8 cellular contexts compared by ENCODE assay signal in genomic region chr2:233832869-233833812, GRCh38. TPM values are rescaled to one million over a fixed set of nuclear protein-coding genes. Genes with fewer than 3 reads are reported as not detected.
DNase-seq lines count a peak whose midpoint lies in the region; ATAC-seq, FAIRE-seq and TF ChIP-seq lines count a peak whose summit lies in the region.

No MANE protein-coding gene starts in this region.

- CTCF ChIA-PET in A549 (lab: Yijun Ruan, JAX) = interaction anchor here (0.6 to 4.8 kb wide), 88 partner anchors 9 to 581 kb away, joined by 3 to 83 read pairs (median 4); partner anchors contain the start of genes UGT1A1 and UGT1A4

- H3K4me1 ChIP-seq in A549 = peaks cover 75% of the 10 kb centered on the region
- H3K4me1 ChIP-seq in OCI-LY1 (ENCODE audit: insufficient read depth, low read length, severe bottlenecking) = peaks cover 23% of the 10 kb centered on the region

- H3K4me3 ChIP-seq in A549 = no peak overlapping the region
- no peak overlapping the region for H3K4me3 ChIP-seq in OCI-LY1 (ENCODE audit: low read depth, low read length, poor library complexity, severe bottlenecking)

- H3K79me2 ChIP-seq in OCI-LY1 (ENCODE audit: insufficient read depth, low read length) = peaks cover 8% of the 10 kb centered on the region

- TF ChIP-seq RAD21 in A549 (conservative IDR thresholded peaks at IDR 0.05 in 1 of 2, IDR thresholded peaks at IDR 0.05 in 1 of 2) = peak; percentile 92 to 99

- FAIRE-seq in A549 (lab: Jason Lieb, UNC) = peak; percentile 72

- H3K4me2 ChIP-seq in A549 (peak overlapping the region; percentile 54), OCI-LY1 (ENCODE audit: low read length) (no peak overlapping the region)

- no peak overlapping the region for H3K4me3 Mint-ChIP-seq in stimulated activated naive B cell treated with anti-CD40 and anti-IgM and Interleukin-4, amounts not matched to agents 10 μg/mL and 1 μg/mL and 100 μg/mL, for 72 hours

- no peak overlapping the region for H2AFZ ChIP-seq in OCI-LY1 (ENCODE audit: low read length)

- no peaks in the 10 kb centered on the region for H3F3A ChIP-seq in OCI-LY1 (ENCODE audit: insufficient read depth, low read length)

- no peaks in the 10 kb centered on the region for H3K27me3 ChIP-seq in OCI-LY1 (ENCODE audit: insufficient read depth, low read length)

- H3K9ac ChIP-seq in OCI-LY1 (ENCODE audit: low read length) = no peak overlapping the region

- no peaks in the 10 kb centered on the region for H3K9me3 Mint-ChIP-seq in stimulated activated naive B cell treated with anti-CD40 and anti-IgM and Interleukin-4, amounts not matched to agents 10 μg/mL and 1 μg/mL and 100 μg/mL, for 72 hours

- DNase-seq in A549 (ENCODE audit: low read depth in 1 of 2, low spot score in 1 of 2) (peak; percentile 93 to 97), fibroblast of peridontal ligament (ENCODE audit: extremely low read depth) (peak; percentile 74)
- no peak for DNase-seq in stimulated activated naive B cell treated with anti-CD40 and anti-IgM and Interleukin-4, amounts not matched to agents 10 μg/mL and 1 μg/mL and 100 μg/mL, for 72 hours
- DNase-seq in effector CD8-positive, alpha-beta T cell (lab: John Stamatoyannopoulos, UW) = no peak

- peaks cover 0 to 7% of the 10 kb centered on the region in 2 donors for H3K4me1 Mint-ChIP-seq in stimulated activated naive B cell treated with anti-CD40 and anti-IgM and Interleukin-4, amounts not matched to agents 10 μg/mL and 1 μg/mL and 100 μg/mL, for 72 hours

- POLR2A ChIA-PET in A549 (lab: Yijun Ruan, JAX) = interaction anchor here (0.6 to 2.0 kb wide), 12 partner anchors 69 to 580 kb away, joined by 3 to 11 read pairs (median 6); no protein-coding TSS in a partner anchor

- H3K9me3 ChIP-seq in A549 (no peaks in the 10 kb centered on the region), OCI-LY1 (ENCODE audit: low read length) (no peaks in the 10 kb centered on the region)

- no peaks in the 10 kb centered on the region for H4K20me1 ChIP-seq in OCI-LY1 (ENCODE audit: insufficient read depth, low read length)

- H3K27me3 Mint-ChIP-seq in stimulated activated naive B cell treated with anti-CD40 and anti-IgM and Interleukin-4, amounts not matched to agents 10 μg/mL and 1 μg/mL and 100 μg/mL, for 72 hours = no peaks in the 10 kb centered on the region

- H3K27ac ChIP-seq in A549 = peak overlapping the region; percentile 91 to 93
- peak overlapping the region; percentile 3 for H3K27ac ChIP-seq in OCI-LY1 (ENCODE audit: low read depth, low read length, poor library complexity, severe bottlenecking)

- no peaks in the 10 kb centered on the region for H3K9me2 ChIP-seq in OCI-LY1 (ENCODE audit: low read depth, low read length)

- 6% methylated on average over 18 of the region's 19 CpGs for WGBS in A549 (ENCODE audit: missing lambda C conversion rate)

- ATAC-seq in A549 (peak; percentile 83 to 92), GM21447 (IDR thresholded peaks at IDR 0.05; ENCODE audit: unreplicated experiment) (no peak), GM19452 (IDR thresholded peaks at IDR 0.05; ENCODE audit: unreplicated experiment) (no peak)
- ATAC-seq in stimulated activated naive B cell treated with anti-CD40 and anti-IgM and Interleukin-4, amounts not matched to agents 10 μg/mL and 1 μg/mL and 100 μg/mL, for 72 hours (replicated peaks) = peak in 1 of 2 donors; percentile 36

- no peak for TF ChIP-seq POLR2A in A549 (IDR thresholded peaks at IDR 0.05; ENCODE audit: low read length)

- H3K27ac Mint-ChIP-seq in stimulated activated naive B cell treated with anti-CD40 and anti-IgM and Interleukin-4, amounts not matched to agents 10 μg/mL and 1 μg/mL and 100 μg/mL, for 72 hours = peak overlapping the region; percentile 7

- H3K36me3 Mint-ChIP-seq in stimulated activated naive B cell treated with anti-CD40 and anti-IgM and Interleukin-4, amounts not matched to agents 10 μg/mL and 1 μg/mL and 100 μg/mL, for 72 hours = peaks cover 0 to 4% of the 10 kb centered on the region in 2 donors

- TF ChIP-seq EP300 in A549 (IDR thresholded peaks at IDR 0.05) = peak; percentile 19 to 53; a peak in 2 of 5 replicates

- H3K36me3 ChIP-seq in OCI-LY1 (ENCODE audit: insufficient read depth, low read length) = peaks cover 43% of the 10 kb centered on the region

- TF ChIP-seq CTCF in A549 (IDR thresholded peaks at IDR 0.05) (peak; percentile 89), GM12873 (IDR thresholded peaks at IDR 0.05; ENCODE audit: insufficient read depth, low read depth, low read length, missing control alignments) (peak; percentile 41), OCI-LY1 (IDR thresholded peaks at IDR 0.05; ENCODE audit: low read length) (peak; percentile 46)

TF ChIP-seq in A549, 52 proteins besides CTCF, POLR2A, EP300 and RAD21 (continues in another document):
- TF ChIP-seq TP53 (CRISPR knock-in tag; IDR thresholded peaks at IDR 0.05) = peak; percentile 6; the same call in 1 of the 2 replicates
- no peak for TF ChIP-seq SREBF2 (IDR thresholded peaks at IDR 0.05)
- peak; percentile 42; the same call in 1 of the 2 replicates for TF ChIP-seq HOXB5 (CRISPR knock-in tag; IDR thresholded peaks at IDR 0.05)
- TF ChIP-seq PBX3 (IDR thresholded peaks at IDR 0.05) = peak; percentile 80; the same call in 1 of the 2 replicates
- TF ChIP-seq POLR2AphosphoS2 (conservative IDR thresholded peaks at IDR 0.05; ENCODE audit: low read length) = peak; percentile 84
- peak; percentile 32; the same call in 1 of the 2 replicates for TF ChIP-seq HOXB13 (CRISPR knock-in tag; IDR thresholded peaks at IDR 0.05; ENCODE audit: low read depth)
- TF ChIP-seq NFE2L2 (conservative IDR thresholded peaks at IDR 0.05; ENCODE audit: low read length) = no peak; the same call in 1 of the 2 replicates
- TF ChIP-seq MYC (IDR thresholded peaks at IDR 0.05; ENCODE audit: borderline replicate concordance, low read length) = peak; percentile 94
- TF ChIP-seq JUN (IDR thresholded peaks at IDR 0.05) = peak; percentile 6 to 31; a peak in 1 of 5 replicates
- no peak for TF ChIP-seq TFCP2L1 (CRISPR knock-in tag; IDR thresholded peaks at IDR 0.05)
- peak; percentile 87 for TF ChIP-seq MAX (IDR thresholded peaks at IDR 0.05)
- no peak for TF ChIP-seq ESRRA (IDR thresholded peaks at IDR 0.05; ENCODE audit: borderline replicate concordance, low read length)
- peak; percentile 25 for TF ChIP-seq CHD2 (IDR thresholded peaks at IDR 0.05; ENCODE audit: low read length, partially characterized antibody)
- no peak for TF ChIP-seq FOXS1 (CRISPR knock-in tag; IDR thresholded peaks at IDR 0.05)
- peak; percentile 57; the same call in 1 of the 2 replicates for TF ChIP-seq ATOH8 (CRISPR knock-in tag; IDR thresholded peaks at IDR 0.05; ENCODE audit: low read depth)
- peak; percentile 80 for TF ChIP-seq RARB (CRISPR knock-in tag; IDR thresholded peaks at IDR 0.05)
- no peak for TF ChIP-seq BHLHE40 (IDR thresholded peaks at IDR 0.05; ENCODE audit: low read depth, low read length)
- no peak for TF ChIP-seq HDAC2 (IDR thresholded peaks at IDR 0.05)
- peak; percentile 93 for TF ChIP-seq SMC3 (IDR thresholded peaks at IDR 0.05)
- no peak for TF ChIP-seq GATA3 (IDR thresholded peaks at IDR 0.05; ENCODE audit: borderline replicate concordance)
- peak; percentile 83 for TF ChIP-seq HOXA7 (CRISPR knock-in tag; IDR thresholded peaks at IDR 0.05)
- TF ChIP-seq BCL3 (IDR thresholded peaks at IDR 0.05) = no peak; the same call in 2 of the 3 replicates
- no peak for TF ChIP-seq FOSL2 (IDR thresholded peaks at IDR 0.05)
- TF ChIP-seq FOSL2 (CRISPR knock-in tag; IDR thresholded peaks at IDR 0.05) = peak; percentile 49

RNA-seq across cellular contexts. Expression of gene HJURP, which starts 21.2 kb away (rescaled TPM):
- polyA plus RNA-seq in A549 (2011; rRNA removed) (111 and 119 TPM in 2 replicates), A549 (2017; fragmentation: RNase III; extraction: RNeasy Plus Mini Kit Qiagen cat#74134 plus additional on column Dnase treatment) (102 to 109 TPM (median 103 TPM) in 3 replicates)
- polyA plus RNA-seq in A549 (2012; cell fraction: cytosol; rRNA removed) = 118 and 128 TPM in 2 replicates
- 310 and 320 TPM in 2 replicates for polyA plus RNA-seq in A549 (2012; cell fraction: nucleus; rRNA removed)
- 230 and 268 TPM in 2 replicates for polyA minus RNA-seq in A549 (2011; rRNA and poly(A)+ RNA removed)

RNA-seq across cellular contexts. Expression of gene MROH2A, which starts 55.0 kb away (rescaled TPM):
- 0.63 and 0.71 TPM in 2 replicates for polyA plus RNA-seq in A549 (2011; rRNA removed)
- polyA plus RNA-seq in A549 (2012; cell fraction: cytosol; rRNA removed) = 0.25 and 0.26 TPM in 2 replicates
- polyA plus RNA-seq in A549 (2012; cell fraction: nucleus; rRNA removed) = 0.30 and 0.58 TPM in 2 replicates
- polyA plus RNA-seq in A549 (2017; fragmentation: RNase III; extraction: RNeasy Plus Mini Kit Qiagen cat#74134 plus additional on column Dnase treatment) = 0.04 to 0.28 TPM (median 0.10 TPM) in 3 replicates
- 0.54 TPM in 1 of 2 replicates, not detected in the other for polyA minus RNA-seq in A549 (2011; rRNA and poly(A)+ RNA removed)

Comparison
In these comparisons a context has a peak if more than half of its experiments do, and no peak if none do; other contexts are left out.
1. ATAC-seq: peak in A549 (2 of 2); none in GM21447 (single experiment) and GM19452 (single experiment).
2. DNase-seq: peak in A549 (2 of 2) and fibroblast of peridontal ligament (single experiment); none in stimulated activated naive B cell treated with anti-CD40 and anti-IgM and Interleukin-4, amounts not matched to agents 10 μg/mL and 1 μg/mL and 100 μg/mL, for 72 hours (single experiment) and effector CD8-positive, alpha-beta T cell (single experiment).
3. Peak in every context shown above with its lines, with median percentiles within 50 percentile points of each other: CTCF ChIP-seq.